Comparison of ENCODE assay signal across 9 cellular contexts in the genomic region with DNA sequence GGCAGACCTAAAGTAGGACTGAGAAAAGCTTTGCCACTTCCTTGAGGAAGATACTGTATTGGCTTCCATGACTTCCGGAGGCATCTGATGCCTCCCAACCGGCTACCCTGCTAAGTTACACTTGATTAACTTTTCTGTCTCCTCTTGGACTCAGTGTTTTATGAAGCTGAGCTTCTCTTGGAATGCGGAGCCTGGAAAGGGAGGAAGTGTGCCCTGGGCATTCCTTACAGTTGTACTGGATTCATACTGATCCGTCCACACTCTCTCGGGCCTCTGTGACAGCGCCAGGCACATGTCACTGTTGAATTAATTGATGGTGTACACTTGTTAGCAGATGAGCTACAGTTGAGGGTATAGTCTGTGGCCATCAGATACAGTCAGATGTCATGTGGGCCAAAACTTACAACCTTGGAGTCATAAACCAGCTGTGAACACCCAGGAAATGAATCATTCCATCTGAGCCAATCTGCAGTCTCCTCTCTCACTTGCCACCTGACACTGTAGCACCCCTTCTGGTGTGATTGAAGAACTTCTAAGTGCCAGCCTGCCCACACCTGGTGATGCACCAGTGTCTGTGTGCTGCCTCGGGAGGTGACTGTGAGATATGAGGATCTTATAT.
A peak's percentile ranks its signal among the peaks of the same experiment; 100 is the strongest.
DNase-seq lines count a peak whose midpoint lies in the region; ATAC-seq and TF ChIP-seq lines count a peak whose summit lies in the region.
"Had no signal": no experiment of that assay in that cellular context is flagged by ENCODE, and none has a peak within 500 bp of the region (broad histone marks: within the 10 kb centered on the region; RNA-seq: fewer than 3 reads in every experiment).

No MANE protein-coding gene starts in this region.

- DNase-seq in Calu3 (peak; percentile 17), NCI-H460 (ENCODE audit: extremely low read depth, low read depth) (peak; percentile 17), hepatocyte (ENCODE audit: low spot score) (peak; percentile 28), G401 (ENCODE audit: low spot score) (no peak), amniotic stem cell (lab: John Stamatoyannopoulos, UW) (no peak), GOT3 (lab: John Stamatoyannopoulos, UW) (no peak), NCI-H2081 (lab: John Stamatoyannopoulos, UW) (no peak)

- BruUV-seq in Calu3 (replicated peaks; lab: Mats Ljungman, UMichigan): no TSS peak

- H3K4me1 Mint-ChIP-seq in Calu3 (ENCODE audit: low read depth, unreplicated experiment): peaks cover 12% of the 10 kb centered on the region

- WGBS in hepatocyte (ENCODE audit: low lambda C conversion rate, missing lambda C conversion rate): 92% methylated on average over 7 of the region's 7 CpGs

- no peak overlapping the region for H3K4me3 Mint-ChIP-seq in Calu3 (ENCODE audit: low read depth, unreplicated experiment)

- H3K36me3 Mint-ChIP-seq in Calu3 (ENCODE audit: insufficient read depth, unreplicated experiment): no peaks in the 10 kb centered on the region

- H3K4me3 ChIP-seq in hepatocyte: no peak overlapping the region

- no peaks in the 10 kb centered on the region for H3K9me2 ChIP-seq in hepatocyte (replicated peaks; ENCODE audit: insufficient read depth)

- H3K27me3 Mint-ChIP-seq in Calu3 (ENCODE audit: unreplicated experiment): no peaks in the 10 kb centered on the region

- H3K27ac Mint-ChIP-seq in Calu3 (ENCODE audit: unreplicated experiment): no peak overlapping the region

- no peaks in the 10 kb centered on the region for H3K9me3 ChIP-seq in hepatocyte (ENCODE audit: low read depth)

- no peaks in the 10 kb centered on the region for H3K36me3 ChIP-seq in hepatocyte (replicated peaks; ENCODE audit: insufficient read depth, low read depth)

- H3K79me2 ChIP-seq in hepatocyte: no peaks in the 10 kb centered on the region

- H3K27me3 ChIP-seq in hepatocyte: peaks cover 5% of the 10 kb centered on the region

- no peaks in the 10 kb centered on the region for H3K9me3 Mint-ChIP-seq in Calu3 (ENCODE audit: low read depth, unreplicated experiment)

- ATAC-seq in GM19035 (IDR thresholded peaks at IDR 0.05; ENCODE audit: unreplicated experiment): peak; percentile 62

- intact Hi-C loops in Calu3 (cut with micrococcal nuclease; ENCODE audit: unreplicated experiment): loop anchor here (5.0 kb wide), 1 partner anchor 152 kb away; no protein-coding TSS in a partner anchor

- no peak overlapping the region for H3K4me2 ChIP-seq in hepatocyte

- peak; percentile 46 for TF ChIP-seq CTCF in Calu3 (IDR thresholded peaks at IDR 0.05; ENCODE audit: unreplicated experiment)
- TF ChIP-seq CTCF in hepatocyte (IDR thresholded peaks at IDR 0.05; ENCODE audit: poor library complexity): no peak

- no peak overlapping the region for H3K27ac ChIP-seq in hepatocyte
- H3K27ac ChIP-seq: HL-60 had no signal

- CTCF ChIA-PET in Calu3 (lab: Charles Lee): interaction anchor here (0.6 to 1.2 kb wide), 2 partner anchors 8 to 14 kb away, joined by 3 read pairs; no protein-coding TSS in a partner anchor

- no peak overlapping the region for H2AFZ ChIP-seq in hepatocyte

- no peaks in the 10 kb centered on the region for H3K4me1 ChIP-seq in hepatocyte (ENCODE audit: insufficient read depth)

- H4K20me1 ChIP-seq in hepatocyte (ENCODE audit: insufficient read depth, poor library complexity, severe bottlenecking): no peaks in the 10 kb centered on the region

- in situ Hi-C loops in G401 (cut with HindIII; ENCODE audit: low sequenced_read_pairs): no loop called here

Comparison
In these comparisons a context has a peak if more than half of its experiments do, and no peak if none do; other contexts are left out.
1. DNase-seq: peak in Calu3 (single experiment), NCI-H460 (single experiment) and hepatocyte (single experiment); none in G401 (single experiment), amniotic stem cell (single experiment), GOT3 (single experiment) and NCI-H2081 (0 of 2).